In the genomic region with DNA sequence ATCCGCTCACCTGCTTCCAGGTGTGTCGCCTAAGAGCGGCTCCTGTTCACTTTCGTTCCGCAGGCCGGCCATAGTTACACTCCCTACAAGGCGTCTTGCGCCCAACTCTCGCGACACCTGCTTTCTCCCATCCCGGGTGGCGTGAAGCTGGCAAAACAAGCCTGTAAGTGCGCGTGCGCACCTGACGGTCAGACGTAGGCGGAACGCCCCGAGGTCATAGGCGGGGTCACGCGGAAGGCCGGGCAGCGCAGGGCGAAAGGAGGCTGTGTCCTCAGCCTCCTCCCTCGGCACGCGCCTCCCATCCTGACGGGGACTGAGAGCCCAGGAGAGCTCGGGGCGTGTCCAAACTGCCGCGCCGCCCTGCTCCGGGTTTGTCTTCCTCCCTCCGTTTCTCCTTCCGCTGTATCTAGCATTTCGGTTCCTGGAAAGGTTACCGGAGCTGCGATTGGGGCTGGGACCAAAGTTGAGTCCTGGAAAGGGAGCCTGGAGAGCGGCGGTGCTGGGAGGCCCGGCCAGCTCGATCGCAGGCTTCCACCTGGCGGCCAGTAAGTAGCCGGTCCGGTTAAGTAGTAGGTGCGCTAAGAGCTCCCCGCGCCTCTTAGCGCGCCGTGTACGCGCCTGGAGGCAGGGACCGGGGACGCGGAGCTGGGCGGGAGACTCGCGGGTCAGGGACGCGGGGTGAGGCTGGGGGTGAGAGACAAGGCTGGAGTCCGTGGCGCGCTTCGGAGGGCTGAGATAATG, we compare ENCODE assay signal across 1 cellular context.
TF ChIP-seq lines count a peak whose summit lies in the region.

TSS of gene ABHD18 (plus strand) at position 345 of the 741 bp plus-strand sequence. CDS start 17,550 bp downstream, outside the sequence.
A gene with protein sequence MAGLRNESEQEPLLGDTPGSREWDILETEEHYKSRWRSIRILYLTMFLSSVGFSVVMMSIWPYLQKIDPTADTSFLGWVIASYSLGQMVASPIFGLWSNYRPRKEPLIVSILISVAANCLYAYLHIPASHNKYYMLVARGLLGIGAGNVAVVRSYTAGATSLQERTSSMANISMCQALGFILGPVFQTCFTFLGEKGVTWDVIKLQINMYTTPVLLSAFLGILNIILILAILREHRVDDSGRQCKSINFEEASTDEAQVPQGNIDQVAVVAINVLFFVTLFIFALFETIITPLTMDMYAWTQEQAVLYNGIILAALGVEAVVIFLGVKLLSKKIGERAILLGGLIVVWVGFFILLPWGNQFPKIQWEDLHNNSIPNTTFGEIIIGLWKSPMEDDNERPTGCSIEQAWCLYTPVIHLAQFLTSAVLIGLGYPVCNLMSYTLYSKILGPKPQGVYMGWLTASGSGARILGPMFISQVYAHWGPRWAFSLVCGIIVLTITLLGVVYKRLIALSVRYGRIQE (minus strand): TSS at position 112 of the 741 bp plus-strand sequence. CDS start 40 bp downstream, at position 72.

TF ChIP-seq in WTC11, 78 proteins besides CTCF, POLR2A, EP300 and RAD21 (continued from another document):
- TF ChIP-seq NFYB (CRISPR knock-in tag; conservative IDR thresholded peaks at IDR 0.05; ENCODE audit: low read depth) = no peak
- 0 out of 2 replicates have a peak, but pooled peaks have one; percentile 64 for TF ChIP-seq NR2C2 (CRISPR knock-in tag; IDR thresholded peaks at IDR 0.05)
- 0 out of 2 replicates have a peak, but pooled peaks have one; percentile 28 for TF ChIP-seq ZNF219 (CRISPR knock-in tag; IDR thresholded peaks at IDR 0.05; ENCODE audit: borderline replicate concordance)
- peak; percentile 85 for TF ChIP-seq USF1 (CRISPR knock-in tag; IDR thresholded peaks at IDR 0.05)
- no peak for TF ChIP-seq ZNF138 (CRISPR knock-in tag; conservative IDR thresholded peaks at IDR 0.05)
- no peak for TF ChIP-seq RORB (CRISPR knock-in tag; IDR thresholded peaks at IDR 0.05)
- peak; percentile 56; the same call in 1 of the 2 replicates for TF ChIP-seq ARID4B (CRISPR knock-in tag; IDR thresholded peaks at IDR 0.05; ENCODE audit: borderline replicate concordance)
TF ChIP-seq in WTC11: peak in this region for 21.
